ENCODE assay signal across 13 cellular contexts in genomic region chr15:51965691-51966090, GRCh38. TPM values are rescaled to one million over a fixed set of nuclear protein-coding genes. Genes with fewer than 3 reads are reported as not detected.
DNase-seq lines count a peak whose midpoint lies in the region; ATAC-seq, FAIRE-seq and TF ChIP-seq lines count a peak whose summit lies in the region.
"Had no signal": no experiment of that assay in that cellular context is flagged by ENCODE, and none has a peak within 500 bp of the region (broad histone marks: within the 10 kb centered on the region; RNA-seq: fewer than 3 reads in every experiment).

No MANE protein-coding gene starts in this region.

- H3K27ac ChIP-seq in HepG2 (ENCODE audit: extremely low read length, insufficient read depth, low read length): no peak overlapping the region
- H3K27ac ChIP-seq in right lobe of liver: no peak overlapping the region
- no peak overlapping the region for H3K27ac ChIP-seq in GM12878 (ENCODE audit: control insufficient read depth, insufficient read depth)
- H3K27ac ChIP-seq: A549, HL-60 had no signal

- TF ChIP-seq RAD21 in HepG2 (CRISPR knock-in tag; IDR thresholded peaks at IDR 0.05): no peak
- TF ChIP-seq RAD21 in GM12878 (IDR thresholded peaks at IDR 0.05; ENCODE audit: insufficient read depth, low read depth, low read length): no peak

- H3K27me3 ChIP-seq in HepG2 (ENCODE audit: control insufficient read depth in 1 of 2, insufficient read depth in 2 of 2, low read length in 2 of 2): no peaks in the 10 kb centered on the region
- no peaks in the 10 kb centered on the region for H3K27me3 ChIP-seq in right lobe of liver
- H3K27me3 ChIP-seq in GM12878 (replicated peaks in 1 of 2; ENCODE audit: control insufficient read depth in 2 of 2, insufficient read depth in 2 of 2, low read length in 1 of 2): no peaks in the 10 kb centered on the region
- H3K27me3 ChIP-seq: BE2C had no signal

- intact Hi-C loops in HepG2 (cut with micrococcal nuclease; ENCODE audit: unreplicated experiment): no loop called here
- intact Hi-C loops in right lobe of liver (cut with DNase I): no loop called here
- intact Hi-C loops in GM12878 (cut with micrococcal nuclease; ENCODE audit: unreplicated experiment): no loop called here

- CTCF ChIA-PET in HepG2 (lab: Yijun Ruan, JAX; ENCODE audit: low intra/inter-chr PET ratio, low total read pairs): no interaction called here
- CTCF ChIA-PET in GM12878 (lab: Yijun Ruan, JAX): interaction anchor here (1.0 to 1.7 kb wide), 4 partner anchors 47 to 219 kb away, joined by 5 to 6 read pairs (median 5); no protein-coding TSS in a partner anchor

- H3K36me3 ChIP-seq in HepG2 (replicated peaks in 1 of 2; ENCODE audit: control insufficient read depth in 1 of 2, insufficient read depth in 2 of 2, low read length in 2 of 2): peaks cover 14 to 51% of the 10 kb centered on the region in 2 experiments
- H3K36me3 ChIP-seq in right lobe of liver: peaks cover 0 to 13% (median 1%) of the 10 kb centered on the region in 4 donors
- H3K36me3 ChIP-seq in GM12878 (ENCODE audit: control insufficient read depth in 2 of 2, insufficient read depth in 2 of 2, low read length in 1 of 2): peaks cover 3 to 14% of the 10 kb centered on the region in 2 experiments

- RAD21 ChIA-PET in GM12878 (lab: Charles Lee; ENCODE audit: unreplicated experiment): no interaction called here

- H2AFZ ChIP-seq in HepG2 (ENCODE audit: low read length) (no peak overlapping the region), GM12878 (ENCODE audit: control insufficient read depth, low read depth, low read length) (no peak overlapping the region)
- H2AFZ ChIP-seq: GM23338 had no signal

- BruUV-seq in HepG2 (replicated peaks; lab: Mats Ljungman, UMichigan) (no TSS peak), GM12878 (replicated peaks; lab: Mats Ljungman, UMichigan) (TSS peak; percentile 62)

- no peak for TF ChIP-seq CTCF in HepG2 (CRISPR knock-in tag; IDR thresholded peaks at IDR 0.05)
- no peak for TF ChIP-seq CTCF in right lobe of liver (IDR thresholded peaks at IDR 0.05)
- no peak for TF ChIP-seq CTCF in GM12878 (IDR thresholded peaks at IDR 0.05 in 2 of 3, conservative IDR thresholded peaks at IDR 0.05 in 1 of 3; ENCODE audit: control insufficient read depth in 2 of 3, extremely low read depth in 1 of 3, insufficient read depth in 1 of 3, low read depth in 3 of 3, low read length in 3 of 3)

- TF ChIP-seq EP300 in HepG2 (IDR thresholded peaks at IDR 0.05; ENCODE audit: low read depth in 2 of 2, low read length in 2 of 2): no peak
- no peak for TF ChIP-seq EP300 in HepG2 (CRISPR knock-in tag; IDR thresholded peaks at IDR 0.05; ENCODE audit: borderline replicate concordance)
- no peak for TF ChIP-seq EP300 in GM12878 (IDR thresholded peaks at IDR 0.05; ENCODE audit: borderline replicate concordance in 1 of 2, control insufficient read depth in 1 of 2, low read depth in 2 of 2, low read length in 2 of 2)

- H4K20me1 ChIP-seq in HepG2 (ENCODE audit: insufficient read depth, low read length) (peaks cover 21% of the 10 kb centered on the region), GM12878 (ENCODE audit: control insufficient read depth, insufficient read depth) (no peaks in the 10 kb centered on the region)

- H3K4me2 ChIP-seq in HepG2 (ENCODE audit: low read depth, low read length) (no peak overlapping the region), GM12878 (ENCODE audit: control insufficient read depth, insufficient read depth) (no peak overlapping the region)
- H3K4me2 ChIP-seq: A549, GM23338 had no signal

- POLR2A ChIA-PET in HepG2 (lab: Yijun Ruan, JAX) (interaction anchor here (1.1 kb wide), 1 partner anchor 136 kb away, joined by 3 read pairs; the partner anchor contains the start of gene TMOD3), GM12878 (lab: Charles Lee) (no interaction called here)

- no peak overlapping the region for H3K9ac ChIP-seq in HepG2 (ENCODE audit: insufficient read depth, low read depth, low read length)
- no peak overlapping the region for H3K9ac ChIP-seq in GM12878 (ENCODE audit: control insufficient read depth, insufficient read depth, low read length)

- DNase-seq in HepG2 (ENCODE audit: low spot score): no peak
- no peak for DNase-seq in right lobe of liver
- DNase-seq in NCI-H69 (lab: John Stamatoyannopoulos, UW): peak; percentile 41
- no peak for DNase-seq in GM12878 (ENCODE audit: low read depth, low spot score)
- DNase-seq in C1 segment of cervical spinal cord (lab: John Stamatoyannopoulos, UW): no peak
- DNase-seq: BE2C, DMS 273 treated with DMSO at 0.1 percent for 48 hours, H7 had no signal

- peaks cover 42% of the 10 kb centered on the region for H3K4me1 ChIP-seq in HepG2 (ENCODE audit: insufficient read depth, low read length)
- peaks cover 0 to 11% (median 2%) of the 10 kb centered on the region in 4 donors for H3K4me1 ChIP-seq in right lobe of liver
- no peaks in the 10 kb centered on the region for H3K4me1 ChIP-seq in GM12878 (ENCODE audit: control insufficient read depth, insufficient read depth, low read length)

- H3K79me2 ChIP-seq in HepG2 (ENCODE audit: insufficient read depth, low read length) (peaks cover 68% of the 10 kb centered on the region), GM12878 (ENCODE audit: control insufficient read depth, insufficient read depth, low read length) (peaks cover 39% of the 10 kb centered on the region)

- 95% methylated on average over 4 of the region's 4 CpGs for WGBS in HepG2 (ENCODE audit: low lambda C conversion rate)
- WGBS in right lobe of liver (ENCODE audit: insufficient coverage, low coverage, low lambda C conversion rate, missing lambda C conversion rate): 93% methylated on average over 4 of the region's 4 CpGs
- WGBS in GM12878 (ENCODE audit: insufficient coverage, insufficient replicate concordance, low lambda C conversion rate, missing lambda C conversion rate): 97% methylated on average over 4 of the region's 4 CpGs

- no peak overlapping the region for H3K4me3 ChIP-seq in HepG2 (replicated peaks in 1 of 3; ENCODE audit: insufficient read depth in 1 of 3, low read depth in 2 of 3, low read length in 3 of 3)
- no peak overlapping the region for H3K4me3 ChIP-seq in right lobe of liver
- H3K4me3 ChIP-seq in GM12878: no peak overlapping the region
- H3K4me3 ChIP-seq: A549, GM23338 had no signal

- TF ChIP-seq POLR2A in HepG2 (IDR thresholded peaks at IDR 0.05; ENCODE audit: insufficient read depth in 1 of 2, low read depth in 2 of 2, low read length in 2 of 2): no peak
- TF ChIP-seq POLR2A in right lobe of liver (IDR thresholded peaks at IDR 0.05): no peak
- no peak for TF ChIP-seq POLR2A in GM12878 (IDR thresholded peaks at IDR 0.05; ENCODE audit: low read depth, low read length)

- ATAC-seq in HepG2: no peak
- no peak for ATAC-seq in right lobe of liver
- no peak for ATAC-seq in GM12878
- ATAC-seq in GM18519 (IDR thresholded peaks at IDR 0.05; ENCODE audit: low FRiP score, unreplicated experiment): no peak
- ATAC-seq: A549, GM23338 had no signal

- FAIRE-seq in HepG2 (lab: Jason Lieb, UNC) (no peak), GM12878 (lab: Jason Lieb, UNC) (no peak)
- FAIRE-seq: A549, GM18507 had no signal

- SMC1A ChIA-PET in GM12878 (lab: Charles Lee; ENCODE audit: uncharacterized antibody, unreplicated experiment): interaction anchor here (1.2 kb wide), 1 partner anchor 11 kb away, joined by 3 read pairs; no protein-coding TSS in a partner anchor

- H3K9me3 ChIP-seq in HepG2 (ENCODE audit: low read length) (no peaks in the 10 kb centered on the region; the same call in 1 of the 2 replicates), right lobe of liver (no peaks in the 10 kb centered on the region), GM12878 (replicated peaks; ENCODE audit: control insufficient read depth, insufficient read depth, low read length) (peaks cover 4% of the 10 kb centered on the region; the same call in 1 of the 3 replicates)
- H3K9me3 ChIP-seq: A549 had no signal

- in situ Hi-C loops in HepG2 (cut with HindIII; ENCODE audit: extremely low pct_ligation_motif_present, low pct_unique_long_range_greater_than_20kb): no loop called here
- in situ Hi-C loops in GM12878 (cut with MboI): no loop called here

RNA-seq across cellular contexts. Expression of gene LEO1, which starts 5.9 kb away (rescaled TPM):
- total RNA-seq in HepG2 (2016; rRNA removed; fragmentation: Illumina TruSeq; extraction: Trizol) (60.3 and 103 TPM in 2 replicates), right lobe of liver (10 to 100 TPM in 4 of 6 experiments, 1 to 10 TPM in 2; 8.9 to 20.6 (median 11.9) TPM), GM12878 (2014; rRNA removed) (23.7 and 28.6 TPM in 2 replicates), GM12878 (2014; rRNA removed; fragmentation: Illumina TruSeq; extraction: Trizol) (45.1 and 46.1 TPM in 2 replicates), GM12878 (2021) (23.0 and 23.6 TPM in 2 replicates)
- total RNA-seq in HepG2 (2016; cell fraction: cytosol; rRNA removed; fragmentation: Illumina TruSeq; extraction: Trizol; ENCODE audit: low read depth): 5.4 and 6.7 TPM in 2 replicates
- total RNA-seq in HepG2 (2016; cell fraction: insoluble cytoplasmic fraction; rRNA removed; fragmentation: Illumina TruSeq; extraction: Trizol): 59.6 and 98.8 TPM in 2 replicates
- 11.8 and 15.6 TPM in 2 replicates for total RNA-seq in HepG2 (2016; cell fraction: membrane; rRNA removed; fragmentation: Illumina TruSeq; extraction: Trizol)
- 31.2 and 37.2 TPM in 2 replicates for total RNA-seq in HepG2 (2016; cell fraction: nucleus; rRNA removed; fragmentation: Illumina TruSeq; extraction: Trizol)
- polyA plus RNA-seq in HepG2 (2011; rRNA removed) (14.8 and 17.0 TPM in 2 replicates), GM12878 (2011; rRNA removed) (13.6 and 15.8 TPM in 2 replicates), GM12878 (2014; fragmentation: Illumina TruSeq; extraction: Trizol) (50.6 and 62.8 TPM in 2 replicates), GM12878 (2014; fragmentation: Nextera tagmentation; extraction: Ambion mirVana) (10 to 100 TPM; 29.5 to 35.2 TPM), GM12878 (2014; rRNA removed) (23.8 and 25.8 TPM in 2 replicates), GM12878 (2016; fragmentation: Nextera tagmentation; extraction: Ambion mirVana) (10 to 100 TPM; 45.6 to 47.8 TPM)
- 5.5 and 8.8 TPM in 2 replicates for polyA plus RNA-seq in HepG2 (2011; cell fraction: cytosol; rRNA removed)
- 6.2 and 9.5 TPM in 2 replicates for polyA plus RNA-seq in HepG2 (2011; cell fraction: nucleus; rRNA removed)
- polyA plus RNA-seq in HepG2 (2012): 53.1 and 82.9 TPM in 2 replicates
- polyA plus RNA-seq in HepG2 (2016; cell fraction: cytosol; fragmentation: Illumina TruSeq; extraction: Trizol; ENCODE audit: low read depth): 1.7 and 2.5 TPM in 2 replicates
- polyA plus RNA-seq in HepG2 (2016; cell fraction: insoluble cytoplasmic fraction; fragmentation: Illumina TruSeq; extraction: Trizol; ENCODE audit: low read depth): 95.3 and 96.1 TPM in 2 replicates
- 3.5 and 5.3 TPM in 2 replicates for polyA plus RNA-seq in HepG2 (2016; cell fraction: membrane; fragmentation: Illumina TruSeq; extraction: Trizol; ENCODE audit: low read depth)
- 34.7 and 39.3 TPM in 2 replicates for polyA plus RNA-seq in HepG2 (2016; cell fraction: nucleus; fragmentation: Illumina TruSeq; extraction: Trizol; ENCODE audit: insufficient read depth, low read depth)
- polyA minus RNA-seq in HepG2 (2011; rRNA and poly(A)+ RNA removed; ENCODE audit: low replicate concordance): 4.3 TPM in 2 replicates
- 14.5 and 17.0 TPM in 2 replicates for polyA minus RNA-seq in HepG2 (2011; cell fraction: cytosol; rRNA and poly(A)+ RNA removed)
- 22.8 and 38.7 TPM in 2 replicates for polyA minus RNA-seq in HepG2 (2011; cell fraction: nucleus; rRNA and poly(A)+ RNA removed)
- total RNA-seq in GM12878 (2013; cell fraction: nucleolus; rRNA removed): 71.0 and 71.5 TPM in 2 replicates
- polyA plus RNA-seq in GM12878 (2011; ENCODE audit: low read depth): 14.7 TPM
- 3.6 and 4.8 TPM in 2 replicates for polyA plus RNA-seq in GM12878 (2011; cell fraction: cytosol; rRNA removed)
- polyA plus RNA-seq in GM12878 (2011; cell fraction: nucleus; rRNA removed): 5.4 and 8.5 TPM in 2 replicates
- polyA plus RNA-seq in GM12878 (2012): 18.5 and 23.9 TPM in 2 replicates
- polyA minus RNA-seq in GM12878 (2011; rRNA and poly(A)+ RNA removed): 9.0 and 9.4 TPM in 2 replicates
- 5.3 and 6.5 TPM in 2 replicates for polyA minus RNA-seq in GM12878 (2011; cell fraction: cytosol; rRNA and poly(A)+ RNA removed)
- polyA minus RNA-seq in GM12878 (2011; cell fraction: nucleus; rRNA and poly(A)+ RNA removed): 5.7 and 7.3 TPM in 2 replicates

RNA-seq across cellular contexts. Expression of gene MAPK6, which starts 53.3 kb away (rescaled TPM):
- total RNA-seq in HepG2 (2016; rRNA removed; fragmentation: Illumina TruSeq; extraction: Trizol) (99.7 and 188 TPM in 2 replicates), right lobe of liver (10 to 100 TPM; 15.8 to 35.8 (median 22.3) TPM), GM12878 (2014; rRNA removed) (52.6 and 59.6 TPM in 2 replicates), GM12878 (2014; rRNA removed; fragmentation: Illumina TruSeq; extraction: Trizol) (69.8 and 71.0 TPM in 2 replicates), GM12878 (2021) (72.6 TPM in 2 replicates)
- total RNA-seq in HepG2 (2016; cell fraction: cytosol; rRNA removed; fragmentation: Illumina TruSeq; extraction: Trizol; ENCODE audit: low read depth): 19.1 and 23.2 TPM in 2 replicates
- 102 and 181 TPM in 2 replicates for total RNA-seq in HepG2 (2016; cell fraction: insoluble cytoplasmic fraction; rRNA removed; fragmentation: Illumina TruSeq; extraction: Trizol)
- total RNA-seq in HepG2 (2016; cell fraction: membrane; rRNA removed; fragmentation: Illumina TruSeq; extraction: Trizol): 106 and 120 TPM in 2 replicates
- total RNA-seq in HepG2 (2016; cell fraction: nucleus; rRNA removed; fragmentation: Illumina TruSeq; extraction: Trizol): 59.2 and 61.8 TPM in 2 replicates
- polyA plus RNA-seq in HepG2 (2011; rRNA removed) (72.5 and 89.5 TPM in 2 replicates), GM12878 (2011; rRNA removed) (100 and 162 TPM in 2 replicates), GM12878 (2014; fragmentation: Illumina TruSeq; extraction: Trizol) (62.6 and 76.2 TPM in 2 replicates), GM12878 (2014; fragmentation: Nextera tagmentation; extraction: Ambion mirVana) (10 to 100 TPM; 20.6 to 23.4 TPM), GM12878 (2014; rRNA removed) (28.0 and 35.6 TPM in 2 replicates), GM12878 (2016; fragmentation: Nextera tagmentation; extraction: Ambion mirVana) (10 to 100 TPM; 47.5 to 52.5 TPM)
- polyA plus RNA-seq in HepG2 (2011; cell fraction: cytosol; rRNA removed): 38.7 and 59.9 TPM in 2 replicates
- 17.3 and 27.5 TPM in 2 replicates for polyA plus RNA-seq in HepG2 (2011; cell fraction: nucleus; rRNA removed)
- polyA plus RNA-seq in HepG2 (2012): 88.0 and 112 TPM in 2 replicates
- polyA plus RNA-seq in HepG2 (2016; cell fraction: cytosol; fragmentation: Illumina TruSeq; extraction: Trizol; ENCODE audit: low read depth): 10.3 and 11.1 TPM in 2 replicates
- 125 and 127 TPM in 2 replicates for polyA plus RNA-seq in HepG2 (2016; cell fraction: insoluble cytoplasmic fraction; fragmentation: Illumina TruSeq; extraction: Trizol; ENCODE audit: low read depth)
- polyA plus RNA-seq in HepG2 (2016; cell fraction: membrane; fragmentation: Illumina TruSeq; extraction: Trizol; ENCODE audit: low read depth): 48.4 and 51.8 TPM in 2 replicates
- 46.4 and 50.6 TPM in 2 replicates for polyA plus RNA-seq in HepG2 (2016; cell fraction: nucleus; fragmentation: Illumina TruSeq; extraction: Trizol; ENCODE audit: insufficient read depth, low read depth)
- 21.4 and 67.1 TPM in 2 replicates for polyA minus RNA-seq in HepG2 (2011; rRNA and poly(A)+ RNA removed; ENCODE audit: low replicate concordance)
- polyA minus RNA-seq in HepG2 (2011; cell fraction: cytosol; rRNA and poly(A)+ RNA removed): 105 and 119 TPM in 2 replicates
- 83.8 and 92.4 TPM in 2 replicates for polyA minus RNA-seq in HepG2 (2011; cell fraction: nucleus; rRNA and poly(A)+ RNA removed)
- total RNA-seq in GM12878 (2013; cell fraction: nucleolus; rRNA removed): 80.8 and 88.1 TPM in 2 replicates
- polyA plus RNA-seq in GM12878 (2011; ENCODE audit: low read depth): 24.7 TPM
- 32.0 and 38.4 TPM in 2 replicates for polyA plus RNA-seq in GM12878 (2011; cell fraction: cytosol; rRNA removed)
- polyA plus RNA-seq in GM12878 (2011; cell fraction: nucleus; rRNA removed): 28.7 and 36.7 TPM in 2 replicates
- 24.5 and 34.8 TPM in 2 replicates for polyA plus RNA-seq in GM12878 (2012)
- 77.4 and 116 TPM in 2 replicates for polyA minus RNA-seq in GM12878 (2011; rRNA and poly(A)+ RNA removed)
- polyA minus RNA-seq in GM12878 (2011; cell fraction: cytosol; rRNA and poly(A)+ RNA removed): 37.0 and 41.8 TPM in 2 replicates
- 19.3 and 25.4 TPM in 2 replicates for polyA minus RNA-seq in GM12878 (2011; cell fraction: nucleus; rRNA and poly(A)+ RNA removed)
